ENCODE assay signal across 18 cellular contexts in the genomic region with DNA sequence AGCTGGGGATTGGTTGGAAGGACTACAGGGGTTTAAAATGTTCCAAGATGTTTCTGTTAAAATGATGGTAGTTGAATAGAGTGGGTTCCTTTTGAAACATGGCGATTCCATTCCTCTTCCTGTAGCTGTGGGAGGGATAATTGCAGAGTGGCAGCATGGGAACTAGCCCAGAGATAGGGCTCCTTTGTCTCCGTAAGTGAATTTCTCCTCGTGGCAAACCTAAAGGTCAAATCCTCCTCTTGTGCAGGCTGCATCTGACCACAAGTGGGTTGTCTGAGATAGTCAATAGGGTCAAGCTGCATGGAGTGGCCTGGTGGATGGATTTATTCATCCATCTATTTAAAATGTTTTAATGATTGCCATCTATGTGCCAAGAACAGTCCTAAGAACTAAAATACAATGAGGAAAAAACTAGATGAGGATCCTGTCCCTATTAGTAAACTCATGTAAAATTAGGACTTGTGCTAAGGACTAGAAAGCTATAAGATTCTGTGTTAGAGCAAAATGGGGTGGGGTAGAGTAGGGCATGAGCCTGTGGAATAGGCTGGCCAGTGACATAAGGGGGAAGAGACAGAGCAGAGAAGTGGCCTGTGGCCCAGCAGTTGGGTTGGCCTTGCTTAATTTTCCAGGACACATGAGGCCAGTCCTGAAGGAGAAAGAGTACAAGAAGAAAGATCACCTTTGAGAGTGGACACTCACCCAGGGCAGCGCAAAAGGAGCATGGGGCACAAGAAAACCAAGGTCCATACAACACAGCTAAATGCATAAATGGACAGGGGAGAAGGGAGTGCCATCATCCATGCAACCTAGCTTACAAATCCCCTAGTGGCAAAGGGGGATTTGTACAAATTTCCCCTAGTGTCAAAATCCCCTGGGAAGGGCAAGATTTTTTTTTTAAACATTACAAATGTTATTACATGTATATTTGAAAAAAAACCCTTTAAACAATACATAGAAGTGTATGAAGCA.
DNase-seq lines count a peak whose midpoint lies in the region; ATAC-seq and TF ChIP-seq lines count a peak whose summit lies in the region.
"Had no signal": no experiment of that assay in that cellular context is flagged by ENCODE, and none has a peak within 500 bp of the region (broad histone marks: within the 10 kb centered on the region; RNA-seq: fewer than 3 reads in every experiment).

No MANE protein-coding gene starts in this region.

- H3K36me3 ChIP-seq in SJCRH30 (no peaks in the 10 kb centered on the region), PC-3 (ENCODE audit: low read depth, low read length) (no peaks in the 10 kb centered on the region), neural progenitor cell (no peaks in the 10 kb centered on the region)
- H3K36me3 ChIP-seq: BE2C, Peyer's patch had no signal

- no peaks in the 10 kb centered on the region for H3K36me3 Mint-ChIP-seq in dendritic cell treated with granulocyte-macrophage colony-stimulating factor and Interleukin-4, amounts not matched to agents 40 ng/mL and 50 ng/mL, for 4 days (ENCODE audit: low read depth)
- no peaks in the 10 kb centered on the region for H3K36me3 Mint-ChIP-seq in stimulated activated memory B cell treated with anti-CD40 and anti-IgM and Interleukin-4, amounts not matched to agents 10 μg/mL and 1 μg/mL and 100 μg/mL, for 72 hours
- no peaks in the 10 kb centered on the region for H3K36me3 Mint-ChIP-seq in neural progenitor cell
- H3K36me3 Mint-ChIP-seq: CD4-positive, alpha-beta memory T cell had no signal

- ATAC-seq in HG02678 (IDR thresholded peaks at IDR 0.05; ENCODE audit: unreplicated experiment) (peak; percentile 36), PC-3 (no peak)
- ATAC-seq in stimulated activated memory B cell treated with anti-CD40 and anti-IgM and Interleukin-4, amounts not matched to agents 10 μg/mL and 1 μg/mL and 100 μg/mL, for 72 hours, result peak; percentile 59

- no peak overlapping the region for H3K27ac ChIP-seq in SJCRH30
- no peak overlapping the region for H3K27ac ChIP-seq in PC-3 (ENCODE audit: low read length)
- H3K27ac ChIP-seq in neural progenitor cell, result no peak overlapping the region
- H3K27ac ChIP-seq: Peyer's patch had no signal

- CTCF ChIA-PET in PC-3 (lab: Charles Lee), result no interaction called here

- H3K27me3 ChIP-seq in SJCRH30 (no peaks in the 10 kb centered on the region), PC-3 (ENCODE audit: low read length) (no peaks in the 10 kb centered on the region), neural progenitor cell (no peaks in the 10 kb centered on the region)
- H3K27me3 ChIP-seq: BE2C, Peyer's patch had no signal

- H3K4me1 ChIP-seq in SJCRH30 (no peaks in the 10 kb centered on the region), PC-3 (ENCODE audit: insufficient read depth, low read length) (no peaks in the 10 kb centered on the region), neural progenitor cell (peaks cover 8% of the 10 kb centered on the region)
- H3K4me1 ChIP-seq: BE2C, Peyer's patch had no signal

- no peak overlapping the region for H2AFZ ChIP-seq in PC-3 (ENCODE audit: low read length)
- no peak overlapping the region for H2AFZ ChIP-seq in neural progenitor cell (replicated peaks)

- BruUV-seq in PC-3 (replicated peaks; lab: Mats Ljungman, UMichigan), result no TSS peak

- no peak overlapping the region for H3K4me3 Mint-ChIP-seq in dendritic cell treated with granulocyte-macrophage colony-stimulating factor and Interleukin-4, amounts not matched to agents 40 ng/mL and 50 ng/mL, for 4 days
- no peak overlapping the region for H3K4me3 Mint-ChIP-seq in stimulated activated memory B cell treated with anti-CD40 and anti-IgM and Interleukin-4, amounts not matched to agents 10 μg/mL and 1 μg/mL and 100 μg/mL, for 72 hours
- H3K4me3 Mint-ChIP-seq in neural progenitor cell, result no peak overlapping the region
- H3K4me3 Mint-ChIP-seq: CD4-positive, alpha-beta memory T cell; H9 had no signal

- DNase-seq in GM13977 (ENCODE audit: low spot score) (peak; percentile 20), SJCRH30 (no peak), PC-3 (no peak), neural progenitor cell (ENCODE audit: low spot score) (no peak)
- DNase-seq: BE2C; CD4-positive, alpha-beta memory T cell; DMS79 treated with DMSO at 0.1 percent for 48 hours; H9; KBM-7; NCI-H1048; NCI-H1694; NCI-H2107; NCI-H774; Peyer's patch; SIG-M5 had no signal

- H3K4me3 ChIP-seq in SJCRH30, result no peak overlapping the region
- H3K4me3 ChIP-seq in PC-3 (ENCODE audit: low read length), result no peak overlapping the region
- H3K4me3 ChIP-seq in neural progenitor cell, result no peak overlapping the region
- H3K4me3 ChIP-seq: Peyer's patch had no signal

- H3K4me2 ChIP-seq in PC-3 (ENCODE audit: low read length) (no peak overlapping the region), neural progenitor cell (no peak overlapping the region)

- H3K9ac ChIP-seq in PC-3 (ENCODE audit: low read length) (no peak overlapping the region), neural progenitor cell (no peak overlapping the region)

- in situ Hi-C loops in GM13977 (cut with MboI; ENCODE audit: low pct_unique_long_range_greater_than_20kb, low sequenced_read_pairs, unreplicated experiment), result no loop called here

- peaks cover 60% of the 10 kb centered on the region for H3K4me1 Mint-ChIP-seq in dendritic cell treated with granulocyte-macrophage colony-stimulating factor and Interleukin-4, amounts not matched to agents 40 ng/mL and 50 ng/mL, for 4 days (ENCODE audit: low read depth)
- H3K4me1 Mint-ChIP-seq in stimulated activated memory B cell treated with anti-CD40 and anti-IgM and Interleukin-4, amounts not matched to agents 10 μg/mL and 1 μg/mL and 100 μg/mL, for 72 hours, result peaks cover 35% of the 10 kb centered on the region
- H3K4me1 Mint-ChIP-seq in neural progenitor cell, result peaks cover 21% of the 10 kb centered on the region

- no peaks in the 10 kb centered on the region for H3K9me2 ChIP-seq in PC-3 (replicated peaks; ENCODE audit: low read length)

- POLR2A ChIA-PET in PC-3 (lab: Charles Lee; ENCODE audit: unreplicated experiment), result no interaction called here

- TF ChIP-seq CTCF in GM13977 (IDR thresholded peaks at IDR 0.05; ENCODE audit: extremely low read depth, insufficient read depth, missing control alignments) (no peak), PC-3 (conservative IDR thresholded peaks at IDR 0.05; ENCODE audit: low read depth, low read length) (no peak), neural progenitor cell (IDR thresholded peaks at IDR 0.05) (no peak)

- no peaks in the 10 kb centered on the region for H3K27me3 Mint-ChIP-seq in dendritic cell treated with granulocyte-macrophage colony-stimulating factor and Interleukin-4, amounts not matched to agents 40 ng/mL and 50 ng/mL, for 4 days
- H3K27me3 Mint-ChIP-seq in stimulated activated memory B cell treated with anti-CD40 and anti-IgM and Interleukin-4, amounts not matched to agents 10 μg/mL and 1 μg/mL and 100 μg/mL, for 72 hours, result peaks cover 18% of the 10 kb centered on the region
- H3K27me3 Mint-ChIP-seq in neural progenitor cell (ENCODE audit: insufficient read depth, low read depth), result no peaks in the 10 kb centered on the region

- intact Hi-C loops in dendritic cell treated with granulocyte-macrophage colony-stimulating factor and Interleukin-4, amounts not matched to agents 40 ng/mL and 50 ng/mL, for 4 days (cut with micrococcal nuclease), result no loop called here
- intact Hi-C loops in PC-3 (cut with micrococcal nuclease), result no loop called here

- no peaks in the 10 kb centered on the region for H3F3A ChIP-seq in PC-3 (ENCODE audit: low read length, unreplicated experiment)
- no peaks in the 10 kb centered on the region for H3F3A ChIP-seq in neural progenitor cell (ENCODE audit: low read depth)

- H3K27ac Mint-ChIP-seq in dendritic cell treated with granulocyte-macrophage colony-stimulating factor and Interleukin-4, amounts not matched to agents 40 ng/mL and 50 ng/mL, for 4 days, result peak overlapping the region; percentile 24
- H3K27ac Mint-ChIP-seq in stimulated activated memory B cell treated with anti-CD40 and anti-IgM and Interleukin-4, amounts not matched to agents 10 μg/mL and 1 μg/mL and 100 μg/mL, for 72 hours, result no peak overlapping the region
- no peak overlapping the region for H3K27ac Mint-ChIP-seq in neural progenitor cell
- H3K27ac Mint-ChIP-seq: H9 had no signal

- H4K20me1 ChIP-seq in PC-3 (ENCODE audit: low read length) (no peaks in the 10 kb centered on the region), neural progenitor cell (ENCODE audit: low read depth) (no peaks in the 10 kb centered on the region)

- no peaks in the 10 kb centered on the region for H3K9me3 Mint-ChIP-seq in dendritic cell treated with granulocyte-macrophage colony-stimulating factor and Interleukin-4, amounts not matched to agents 40 ng/mL and 50 ng/mL, for 4 days
- H3K9me3 Mint-ChIP-seq in stimulated activated memory B cell treated with anti-CD40 and anti-IgM and Interleukin-4, amounts not matched to agents 10 μg/mL and 1 μg/mL and 100 μg/mL, for 72 hours, result no peaks in the 10 kb centered on the region
- peaks cover 4% of the 10 kb centered on the region for H3K9me3 Mint-ChIP-seq in neural progenitor cell

- H3K9me3 ChIP-seq in SJCRH30 (replicated peaks) (no peaks in the 10 kb centered on the region), PC-3 (ENCODE audit: low read length) (no peaks in the 10 kb centered on the region), neural progenitor cell (ENCODE audit: low read depth) (no peaks in the 10 kb centered on the region)
- H3K9me3 ChIP-seq: BE2C, Peyer's patch had no signal

- H3K79me2 ChIP-seq in PC-3 (ENCODE audit: low read length), result no peaks in the 10 kb centered on the region
- no peaks in the 10 kb centered on the region for H3K79me2 ChIP-seq in neural progenitor cell (ENCODE audit: low read depth)
